Comparison of ENCODE assay signal across 13 cellular contexts in the genomic region with DNA sequence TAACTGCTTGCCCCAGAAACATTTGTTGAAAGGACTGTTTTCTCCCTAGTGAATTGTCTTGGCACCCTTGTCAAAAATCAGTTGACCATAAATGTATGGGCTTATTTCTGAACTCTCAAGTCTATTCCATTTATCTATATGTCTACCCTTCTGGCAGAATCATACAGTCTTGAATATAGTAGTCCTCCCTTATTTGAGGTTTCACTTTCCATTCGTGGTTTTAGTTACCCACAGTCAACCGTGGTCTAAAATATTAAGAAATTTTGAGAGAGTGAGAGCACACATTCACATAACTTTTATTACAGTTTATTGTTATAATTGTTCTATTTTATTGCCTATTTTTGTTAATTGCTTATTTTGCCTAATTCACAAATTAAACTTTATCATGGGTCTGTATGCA. TPM values are rescaled to one million over a fixed set of nuclear protein-coding genes. Genes with fewer than 3 reads are reported as not detected.
DNase-seq lines count a peak whose midpoint lies in the region; ATAC-seq and TF ChIP-seq lines count a peak whose summit lies in the region.
"Had no signal": no experiment of that assay in that cellular context is flagged by ENCODE, and none has a peak within 500 bp of the region (broad histone marks: within the 10 kb centered on the region; RNA-seq: fewer than 3 reads in every experiment).

No MANE protein-coding gene starts in this region.

- no peaks in the 10 kb centered on the region for H3K27me3 Mint-ChIP-seq in activated CD8-positive, alpha-beta T cell treated with anti-CD3 and anti-CD28 coated beads, Interleukin-2, amount 10 ng/mL, durations not matched to agents 7 days and 5 days (ENCODE audit: low read depth)

- peaks cover 14% of the 10 kb centered on the region for H3K36me3 Mint-ChIP-seq in activated CD8-positive, alpha-beta T cell treated with anti-CD3 and anti-CD28 coated beads, Interleukin-2, amount 10 ng/mL, durations not matched to agents 7 days and 5 days (ENCODE audit: low read depth)

- WGBS in thyroid gland, 2 donors = 83 to 87% methylated on average over 2 of the region's 2 CpGs

- H3K27ac ChIP-seq in ACC112 (ENCODE audit: low read depth, low read length) (no peak overlapping the region), thyroid gland (no peak overlapping the region), PC-9 (no peak overlapping the region)
- H3K27ac ChIP-seq: SJSA1 had no signal

- H2AFZ ChIP-seq in ACC112 (ENCODE audit: low read length, unreplicated experiment) (peak overlapping the region; percentile 76), PC-9 (no peak overlapping the region)

- no peaks in the 10 kb centered on the region for H3K9me2 ChIP-seq in PC-9 (ENCODE audit: insufficient read depth)

- TF ChIP-seq CTCF in GM13976 (IDR thresholded peaks at IDR 0.05; ENCODE audit: borderline replicate concordance, control extremely low read depth, extremely low read depth, insufficient read depth, missing control alignments) = no peak
- TF ChIP-seq CTCF in thyroid gland (IDR thresholded peaks at IDR 0.05) = no peak
- TF ChIP-seq CTCF in PC-9 (conservative IDR thresholded peaks at IDR 0.05) = no peak

- H3K27me3 ChIP-seq in ACC112 (ENCODE audit: insufficient read depth, low read length) (no peaks in the 10 kb centered on the region), thyroid gland (no peaks in the 10 kb centered on the region), PC-9 (ENCODE audit: insufficient read depth, low read depth) (no peaks in the 10 kb centered on the region)
- H3K27me3 ChIP-seq: SJSA1 had no signal

- H3K9me3 Mint-ChIP-seq in activated CD8-positive, alpha-beta T cell treated with anti-CD3 and anti-CD28 coated beads, Interleukin-2, amount 10 ng/mL, durations not matched to agents 7 days and 5 days (ENCODE audit: insufficient read depth) = peaks cover 20% of the 10 kb centered on the region

- H3K4me2 ChIP-seq in PC-9 = no peak overlapping the region

- H3K36me3 ChIP-seq in ACC112 (ENCODE audit: insufficient read depth, low read length) (no peaks in the 10 kb centered on the region), thyroid gland (no peaks in the 10 kb centered on the region), PC-9 (ENCODE audit: low read depth) (no peaks in the 10 kb centered on the region)
- H3K36me3 ChIP-seq: SJSA1 had no signal

- H4K20me1 ChIP-seq in PC-9 (ENCODE audit: insufficient read depth) = no peaks in the 10 kb centered on the region

- CTCF ChIA-PET in activated CD8-positive, alpha-beta T cell treated with anti-CD3 and anti-CD28 coated beads, Interleukin-2, amount 10 ng/mL, durations not matched to agents 7 days and 5 days (lab: Charles Lee) = interaction anchor here (0.6 kb wide), 1 partner anchor 70 kb away, joined by 3 read pairs; no protein-coding TSS in a partner anchor
- CTCF ChIA-PET in PC-9 (lab: Charles Lee) = no interaction called here

- intact Hi-C loops in thyroid gland (cut with DNase I) = no loop called here
- intact Hi-C loops in PC-9 (cut with micrococcal nuclease; ENCODE audit: unreplicated experiment) = no loop called here

- POLR2A ChIA-PET in activated CD8-positive, alpha-beta T cell treated with anti-CD3 and anti-CD28 coated beads, Interleukin-2, amount 10 ng/mL, durations not matched to agents 7 days and 5 days (lab: Charles Lee) = interaction anchor here (1.4 kb wide), 1 partner anchor 64 kb away, joined by 5 read pairs; no protein-coding TSS in a partner anchor
- POLR2A ChIA-PET in PC-9 (lab: Charles Lee; ENCODE audit: unreplicated experiment) = no interaction called here

- H3F3A ChIP-seq in PC-9 (ENCODE audit: insufficient read depth, low read depth) = no peaks in the 10 kb centered on the region

- H3K9me3 ChIP-seq in thyroid gland (no peaks in the 10 kb centered on the region), PC-9 (ENCODE audit: insufficient read depth, low read depth) (peaks cover 7% of the 10 kb centered on the region; the same call in 1 of the 2 replicates)

- in situ Hi-C loops in GM13976 (cut with MboI; ENCODE audit: low sequenced_read_pairs, unreplicated experiment) = no loop called here

- H3K79me2 ChIP-seq in ACC112 (ENCODE audit: control insufficient read depth, insufficient read depth, low read length, unreplicated experiment) (no peaks in the 10 kb centered on the region), PC-9 (ENCODE audit: low read depth) (no peaks in the 10 kb centered on the region)

- ATAC-seq in HG03521 (IDR thresholded peaks at IDR 0.05; ENCODE audit: unreplicated experiment) = peak; percentile 58
- peak; percentile 90 for ATAC-seq in activated CD8-positive, alpha-beta T cell treated with anti-CD3 and anti-CD28 coated beads, Interleukin-2, amount 10 ng/mL, durations not matched to agents 7 days and 5 days

- peaks cover 14% of the 10 kb centered on the region for H3K4me1 Mint-ChIP-seq in activated CD8-positive, alpha-beta T cell treated with anti-CD3 and anti-CD28 coated beads, Interleukin-2, amount 10 ng/mL, durations not matched to agents 7 days and 5 days (ENCODE audit: low read depth)

- H3K27ac Mint-ChIP-seq in activated CD8-positive, alpha-beta T cell treated with anti-CD3 and anti-CD28 coated beads, Interleukin-2, amount 10 ng/mL, durations not matched to agents 7 days and 5 days = peak overlapping the region; percentile 75

- no peak for TF ChIP-seq POLR2A in thyroid gland (IDR thresholded peaks at IDR 0.05)

- DNase-seq in GM13976 (ENCODE audit: low spot score) (peak; percentile 41), EL (no peak), SK-N-DZ (ENCODE audit: low spot score) (no peak), thyroid gland (no peak), PC-9 (no peak)
- no peak for DNase-seq in activated CD8-positive, alpha-beta T cell treated with anti-CD3 and anti-CD28 coated beads, Interleukin-2, amount 10 ng/mL, durations not matched to agents 7 days and 5 days
- DNase-seq: activated CD4-positive, alpha-beta T cell treated with anti-CD3 and anti-CD28 coated beads for 1 hour; amygdala; GDM1; NCI-H510A had no signal

- H3K4me1 ChIP-seq in ACC112 (ENCODE audit: control insufficient read depth, insufficient read depth, low read length, unreplicated experiment) (no peaks in the 10 kb centered on the region), thyroid gland (no peaks in the 10 kb centered on the region), PC-9 (replicated peaks; ENCODE audit: insufficient read depth) (no peaks in the 10 kb centered on the region)
- H3K4me1 ChIP-seq: SJSA1 had no signal

- H3K4me3 ChIP-seq in ACC112 (ENCODE audit: low read depth, low read length) (peak overlapping the region; percentile 52), thyroid gland (replicated peaks in 1 of 3) (no peak overlapping the region), PC-9 (no peak overlapping the region)
- H3K4me3 ChIP-seq: SJSA1 had no signal

- H3K4me3 Mint-ChIP-seq in activated CD8-positive, alpha-beta T cell treated with anti-CD3 and anti-CD28 coated beads, Interleukin-2, amount 10 ng/mL, durations not matched to agents 7 days and 5 days = peak overlapping the region; percentile 51

- no TSS peak for BruUV-seq in PC-9 (replicated peaks; lab: Mats Ljungman, UMichigan)

RNA-seq across cellular contexts. Expression of a gene that starts 17.4 kb away (rescaled TPM):
- total RNA-seq in activated CD8-positive, alpha-beta T cell treated with anti-CD3 and anti-CD28 coated beads, Interleukin-2, amount 10 ng/mL, durations not matched to agents 7 days and 5 days = 10 to 100 TPM; 27.6 to 31.1 TPM
- 10.1 and 13.0 TPM in 2 replicates for polyA plus RNA-seq in SK-N-DZ (2014; cell fraction: cytosol; rRNA removed)
- 14.2 and 19.4 TPM in 2 replicates for polyA plus RNA-seq in SK-N-DZ (2014; cell fraction: nucleus; rRNA removed)
- total RNA-seq in thyroid gland = 10 to 100 TPM in 1 of 4 donors, 1 to 10 TPM in 3; 3.1 to 10.7 (median 7.9) TPM
- 16.3 and 18.0 TPM in 2 replicates for total RNA-seq in PC-9 (2021)

RNA-seq across cellular contexts. Expression of a gene that starts 33.6 kb away (rescaled TPM):
- total RNA-seq in activated CD8-positive, alpha-beta T cell treated with anti-CD3 and anti-CD28 coated beads, Interleukin-2, amount 10 ng/mL, durations not matched to agents 7 days and 5 days = 1 to 10 TPM; 2.9 to 3.5 TPM
- 3.0 and 3.4 TPM in 2 replicates for polyA plus RNA-seq in SK-N-DZ (2014; cell fraction: cytosol; rRNA removed)
- polyA plus RNA-seq in SK-N-DZ (2014; cell fraction: nucleus; rRNA removed) = 1.8 and 2.1 TPM in 2 replicates
- total RNA-seq in thyroid gland (10 to 100 TPM; 20.7 to 29.8 (median 25.5) TPM), PC-9 (2021) (41.7 and 76.9 TPM in 2 replicates)
